In genomic region chr2:37890893-37891495, GRCh38 we compare ENCODE assay signal across 8 cellular contexts. TPM values are rescaled to one million over a fixed set of nuclear protein-coding genes. Genes with fewer than 3 reads are reported as not detected.
DNase-seq lines count a peak whose midpoint lies in the region; ATAC-seq and TF ChIP-seq lines count a peak whose summit lies in the region.

No MANE protein-coding gene starts in this region.

- H3K4me1 ChIP-seq in right lobe of liver, result no peaks in the 10 kb centered on the region

- DNase-seq in COLO668 (lab: John Stamatoyannopoulos, UW; ENCODE audit: unreplicated experiment) (peak; percentile 75), HCEC 1CT (peak; percentile 56), NCI-H345 (lab: John Stamatoyannopoulos, UW) (peak; percentile 72), choroid plexus epithelial cell (ENCODE audit: low read depth) (peak; percentile 81), right lobe of liver (peak; percentile 75 to 80 (median 76))
- DNase-seq in activated CD4-positive, alpha-beta T cell treated with anti-CD3 and anti-CD28 coated beads for 36 hours, result peak; percentile 83
- peak; percentile 44 to 67 (median 49) for DNase-seq in stimulated activated CD4-positive, alpha-beta T cell treated with anti-CD3 and anti-CD28 coated beads, TNF-alpha, amount 100 ng/mL, for 24 hours (ENCODE audit: low read depth in 3 of 3)

- no peaks in the 10 kb centered on the region for H3K36me3 ChIP-seq in right lobe of liver

- no peak overlapping the region for H3K27ac Mint-ChIP-seq in activated CD4-positive, alpha-beta T cell treated with anti-CD3 and anti-CD28 coated beads for 36 hours

- peaks cover 46% of the 10 kb centered on the region for H3K4me1 Mint-ChIP-seq in activated CD4-positive, alpha-beta T cell treated with anti-CD3 and anti-CD28 coated beads for 36 hours

- peak; percentile 43 for ATAC-seq in activated CD4-positive, alpha-beta T cell treated with anti-CD3 and anti-CD28 coated beads for 36 hours
- ATAC-seq in right lobe of liver (peak; percentile 94 to 98 (median 96)), HG02623 (IDR thresholded peaks at IDR 0.05; ENCODE audit: unreplicated experiment) (no peak)

- WGBS in right lobe of liver (ENCODE audit: insufficient coverage, low coverage, low lambda C conversion rate, missing lambda C conversion rate), result 14% methylated on average over 8 of the region's 8 CpGs

- CTCF ChIA-PET in activated CD4-positive, alpha-beta T cell treated with anti-CD3 and anti-CD28 coated beads for 36 hours (lab: Charles Lee), result interaction anchor here (0.7 to 3.7 kb wide), 17 partner anchors 9 to 1145 kb away, joined by 3 to 17 read pairs (median 4); no protein-coding TSS in a partner anchor

- no peak overlapping the region for H3K4me3 Mint-ChIP-seq in activated CD4-positive, alpha-beta T cell treated with anti-CD3 and anti-CD28 coated beads for 36 hours

- no peaks in the 10 kb centered on the region for H3K9me3 ChIP-seq in right lobe of liver

- H3K27me3 Mint-ChIP-seq in activated CD4-positive, alpha-beta T cell treated with anti-CD3 and anti-CD28 coated beads for 36 hours, result peaks cover 8% of the 10 kb centered on the region

- intact Hi-C loops in activated CD4-positive, alpha-beta T cell treated with anti-CD3 and anti-CD28 coated beads for 36 hours (cut with DNase I, micrococcal nuclease), result loop anchor here (1.0 to 5.0 kb wide), 7 partner anchors 34 to 724 kb away; partner anchors contain the start of gene RMDN2 (in 1 of the 2)
- intact Hi-C loops in right lobe of liver (cut with DNase I), result loop anchor here (10.0 kb wide), 1 partner anchor 384 kb away; no protein-coding TSS in a partner anchor

- no peaks in the 10 kb centered on the region for H3K9me3 Mint-ChIP-seq in activated CD4-positive, alpha-beta T cell treated with anti-CD3 and anti-CD28 coated beads for 36 hours (ENCODE audit: low read depth)

- H3K4me3 ChIP-seq in choroid plexus epithelial cell (ENCODE audit: low read depth, low read length) (no peak overlapping the region), right lobe of liver (no peak overlapping the region)

- TF ChIP-seq CTCF in choroid plexus epithelial cell (conservative IDR thresholded peaks at IDR 0.05; ENCODE audit: low read depth, low read length) (peak; percentile 89), right lobe of liver (IDR thresholded peaks at IDR 0.05) (peak; percentile 53 to 81 (median 79))

- no peaks in the 10 kb centered on the region for H3K36me3 Mint-ChIP-seq in activated CD4-positive, alpha-beta T cell treated with anti-CD3 and anti-CD28 coated beads for 36 hours (ENCODE audit: low read depth)

- H3K27me3 ChIP-seq in right lobe of liver, result no peaks in the 10 kb centered on the region

- POLR2A ChIA-PET in activated CD4-positive, alpha-beta T cell treated with anti-CD3 and anti-CD28 coated beads for 36 hours (lab: Charles Lee), result no interaction called here

- H3K27ac ChIP-seq in right lobe of liver, result no peak overlapping the region

- TF ChIP-seq POLR2A in right lobe of liver (IDR thresholded peaks at IDR 0.05), result no peak

RNA-seq across cellular contexts. Expression of gene RMDN2, which starts 34.1 kb away (rescaled TPM):
- total RNA-seq in activated CD4-positive, alpha-beta T cell treated with anti-CD3 and anti-CD28 coated beads for 36 hours, result 1 to 10 TPM; 2.5 to 2.7 TPM
- 10 to 100 TPM in 5 of 6 experiments, 1 to 10 TPM in 1; 8.8 to 18.5 (median 15.7) TPM for total RNA-seq in right lobe of liver
